9 cellular contexts compared by ENCODE assay signal in the genomic region with DNA sequence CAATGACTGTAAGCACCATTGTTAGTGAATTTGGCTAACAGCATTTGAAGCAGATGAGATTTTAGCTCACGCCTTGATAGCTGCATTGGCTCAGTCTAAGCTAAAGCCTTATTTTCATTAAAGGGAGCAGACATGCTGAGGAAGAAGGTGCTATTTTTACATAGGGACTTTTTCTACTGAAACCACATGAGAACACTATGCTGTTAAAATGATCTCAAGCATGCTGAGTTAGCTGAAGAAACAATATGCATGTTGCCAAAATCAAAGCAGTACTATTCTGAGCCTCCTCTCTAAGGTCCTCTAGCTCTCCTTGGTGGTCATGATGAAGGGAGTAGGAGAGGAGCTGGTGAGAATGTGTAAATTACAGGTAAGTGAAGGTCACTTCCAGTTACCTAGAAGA.
DNase-seq lines count a peak whose midpoint lies in the region; ATAC-seq, FAIRE-seq and TF ChIP-seq lines count a peak whose summit lies in the region.
"Had no signal": no experiment of that assay in that cellular context is flagged by ENCODE, and none has a peak within 500 bp of the region (broad histone marks: within the 10 kb centered on the region; RNA-seq: fewer than 3 reads in every experiment).

No MANE protein-coding gene starts in this region.

- CTCF ChIA-PET in CD4-positive, alpha-beta T cell (lab: Charles Lee), result interaction anchor here (0.9 kb wide), 1 partner anchor 524 kb away, joined by 3 read pairs; no protein-coding TSS in a partner anchor

- H3K36me3 Mint-ChIP-seq in CD4-positive, alpha-beta T cell (ENCODE audit: low read depth), result no peaks in the 10 kb centered on the region
- H3K36me3 Mint-ChIP-seq in activated T-cell treated with anti-CD3 and anti-CD28 coated beads, Interleukin-2, amount 50 U/mL, for 24 hours (ENCODE audit: low read depth), result no peaks in the 10 kb centered on the region
- H3K36me3 Mint-ChIP-seq: activated naive CD4-positive, alpha-beta T cell treated with anti-CD3 and anti-CD28 coated beads, Interleukin-2, amount 10 ng/mL, durations not matched to agents 7 days and 5 days had no signal

- 18 to 67% (median 34%) methylated on average over 1 of the region's 1 CpG for WGBS in psoas muscle, 3 donors
- WGBS in upper lobe of left lung, 2 donors, result 68 to 88% methylated on average over 1 of the region's 1 CpG

- peaks cover 3% of the 10 kb centered on the region for H3K27me3 Mint-ChIP-seq in CD4-positive, alpha-beta T cell
- no peaks in the 10 kb centered on the region for H3K27me3 Mint-ChIP-seq in activated T-cell treated with anti-CD3 and anti-CD28 coated beads, Interleukin-2, amount 50 U/mL, for 24 hours
- H3K27me3 Mint-ChIP-seq: activated naive CD4-positive, alpha-beta T cell treated with anti-CD3 and anti-CD28 coated beads, Interleukin-2, amount 10 ng/mL, durations not matched to agents 7 days and 5 days had no signal

- DNase-seq in HTR-8/SVneo (ENCODE audit: insufficient read length, low spot score), result no peak
- no peak for DNase-seq in psoas muscle
- no peak for DNase-seq in upper lobe of left lung
- no peak for DNase-seq in ureter (ENCODE audit: low spot score)
- no peak for DNase-seq in CD4-positive, alpha-beta T cell
- DNase-seq in activated T-cell treated with anti-CD3 and anti-CD28 coated beads, Interleukin-2, amount 50 U/mL, for 24 hours, result no peak
- DNase-seq: activated naive CD4-positive, alpha-beta T cell treated with anti-CD3 and anti-CD28 coated beads, Interleukin-2, amount 10 ng/mL, durations not matched to agents 7 days and 5 days had no signal

- H3K4me1 ChIP-seq in psoas muscle (peaks cover 7% of the 10 kb centered on the region), upper lobe of left lung (no peaks in the 10 kb centered on the region)

- TF ChIP-seq CTCF in psoas muscle (IDR thresholded peaks at IDR 0.05) (peak; percentile 43), upper lobe of left lung (IDR thresholded peaks at IDR 0.05) (no peak)
- TF ChIP-seq CTCF in CD4-positive, alpha-beta T cell (IDR thresholded peaks at IDR 0.05), result no peak

- peak; percentile 49 for FAIRE-seq in HTR-8/SVneo (lab: Jason Lieb, UNC)

- no peak overlapping the region for H3K4me3 ChIP-seq in psoas muscle
- H3K4me3 ChIP-seq in upper lobe of left lung, result no peak overlapping the region

- TF ChIP-seq POLR2A in upper lobe of left lung (IDR thresholded peaks at IDR 0.05), result no peak

- H3K4me3 Mint-ChIP-seq in CD4-positive, alpha-beta T cell, result no peak overlapping the region
- no peak overlapping the region for H3K4me3 Mint-ChIP-seq in activated T-cell treated with anti-CD3 and anti-CD28 coated beads, Interleukin-2, amount 50 U/mL, for 24 hours
- H3K4me3 Mint-ChIP-seq: activated naive CD4-positive, alpha-beta T cell treated with anti-CD3 and anti-CD28 coated beads, Interleukin-2, amount 10 ng/mL, durations not matched to agents 7 days and 5 days had no signal

- no peaks in the 10 kb centered on the region for H3K27me3 ChIP-seq in psoas muscle (ENCODE audit: insufficient read depth in 3 of 3, low read length in 2 of 3)
- H3K27me3 ChIP-seq in upper lobe of left lung, result no peaks in the 10 kb centered on the region
- no peaks in the 10 kb centered on the region for H3K27me3 ChIP-seq in CD4-positive, alpha-beta T cell (ENCODE audit: control insufficient read depth, insufficient read depth, low read length)

- intact Hi-C loops in psoas muscle (cut with DNase I), result no loop called here
- intact Hi-C loops in CD4-positive, alpha-beta T cell (cut with DNase I, micrococcal nuclease), result no loop called here

- H3K27ac ChIP-seq in psoas muscle (no peak overlapping the region), upper lobe of left lung (no peak overlapping the region)
- no peak overlapping the region for H3K27ac ChIP-seq in CD4-positive, alpha-beta T cell (ENCODE audit: low read depth, low read length)

- H3K9me3 Mint-ChIP-seq in CD4-positive, alpha-beta T cell, result no peaks in the 10 kb centered on the region
- H3K9me3 Mint-ChIP-seq in activated T-cell treated with anti-CD3 and anti-CD28 coated beads, Interleukin-2, amount 50 U/mL, for 24 hours, result no peaks in the 10 kb centered on the region
- H3K9me3 Mint-ChIP-seq: activated naive CD4-positive, alpha-beta T cell treated with anti-CD3 and anti-CD28 coated beads, Interleukin-2, amount 10 ng/mL, durations not matched to agents 7 days and 5 days had no signal

- H3K4me1 Mint-ChIP-seq in CD4-positive, alpha-beta T cell (ENCODE audit: low read depth), result peaks cover 6% of the 10 kb centered on the region
- peaks cover 4% of the 10 kb centered on the region for H3K4me1 Mint-ChIP-seq in activated T-cell treated with anti-CD3 and anti-CD28 coated beads, Interleukin-2, amount 50 U/mL, for 24 hours (ENCODE audit: low read depth)
- H3K4me1 Mint-ChIP-seq: activated naive CD4-positive, alpha-beta T cell treated with anti-CD3 and anti-CD28 coated beads, Interleukin-2, amount 10 ng/mL, durations not matched to agents 7 days and 5 days had no signal

- POLR2A ChIA-PET in CD4-positive, alpha-beta T cell (lab: Charles Lee), result no interaction called here

- ATAC-seq in GM18909 (IDR thresholded peaks at IDR 0.05; ENCODE audit: poor library complexity, unreplicated experiment) (peak; percentile 98), HG02623 (IDR thresholded peaks at IDR 0.05; ENCODE audit: unreplicated experiment) (peak; percentile 96), psoas muscle (peak in 3 of 4 donors; percentile 66 to 86 (median 85)), upper lobe of left lung (ENCODE audit: low FRiP score in 2 of 2) (no peak)
- no peak for ATAC-seq in CD4-positive, alpha-beta T cell (ENCODE audit: poor library complexity)

- TF ChIP-seq EP300 in upper lobe of left lung (IDR thresholded peaks at IDR 0.05), result no peak

- H3K36me3 ChIP-seq in psoas muscle (ENCODE audit: insufficient read depth in 1 of 2, low read depth in 1 of 2), result no peaks in the 10 kb centered on the region
- H3K36me3 ChIP-seq in upper lobe of left lung, result no peaks in the 10 kb centered on the region

- H3K27ac Mint-ChIP-seq in CD4-positive, alpha-beta T cell, result no peak overlapping the region
- H3K27ac Mint-ChIP-seq in activated T-cell treated with anti-CD3 and anti-CD28 coated beads, Interleukin-2, amount 50 U/mL, for 24 hours, result no peak overlapping the region
- H3K27ac Mint-ChIP-seq: activated naive CD4-positive, alpha-beta T cell treated with anti-CD3 and anti-CD28 coated beads, Interleukin-2, amount 10 ng/mL, durations not matched to agents 7 days and 5 days had no signal

- H3K9me3 ChIP-seq in psoas muscle (no peaks in the 10 kb centered on the region), upper lobe of left lung (no peaks in the 10 kb centered on the region)
- H3K9me3 ChIP-seq in CD4-positive, alpha-beta T cell (ENCODE audit: control insufficient read depth, low read length), result no peaks in the 10 kb centered on the region

Comparison
In these comparisons a context has a peak if more than half of its experiments do, and no peak if none do; other contexts are left out.
1. ATAC-seq: peak in GM18909 (single experiment), HG02623 (single experiment) and psoas muscle (3 of 4); none in upper lobe of left lung (0 of 2) and CD4-positive, alpha-beta T cell (single experiment).